ENCODE assay signal across 7 cellular contexts in genomic region chr2:36773947-36774346, GRCh38.
"Had no signal": no experiment of that assay in that cellular context is flagged by ENCODE, and none has a peak within 500 bp of the region (broad histone marks: within the 10 kb centered on the region; RNA-seq: fewer than 3 reads in every experiment).

No MANE protein-coding gene starts in this region.

- H3K4me2 ChIP-seq: KMS-11 had no signal

- H3K4me3 Mint-ChIP-seq: H9, IgD-negative memory B cell had no signal

- H3K36me3 Mint-ChIP-seq: IgD-negative memory B cell had no signal

- H3K4me1 Mint-ChIP-seq: IgD-negative memory B cell had no signal

- H3K4me3 ChIP-seq: GM23248 had no signal

- H3K9me3 Mint-ChIP-seq: H9, IgD-negative memory B cell had no signal

- H3K27ac ChIP-seq: GM23248, KMS-11 had no signal

- DNase-seq: GM23248, H9, HCEC 1CT, Karpas-422, KBM-7 had no signal

- H2AFZ ChIP-seq: GM23248 had no signal

- H3K27ac Mint-ChIP-seq: H9 had no signal
